In the genomic region with DNA sequence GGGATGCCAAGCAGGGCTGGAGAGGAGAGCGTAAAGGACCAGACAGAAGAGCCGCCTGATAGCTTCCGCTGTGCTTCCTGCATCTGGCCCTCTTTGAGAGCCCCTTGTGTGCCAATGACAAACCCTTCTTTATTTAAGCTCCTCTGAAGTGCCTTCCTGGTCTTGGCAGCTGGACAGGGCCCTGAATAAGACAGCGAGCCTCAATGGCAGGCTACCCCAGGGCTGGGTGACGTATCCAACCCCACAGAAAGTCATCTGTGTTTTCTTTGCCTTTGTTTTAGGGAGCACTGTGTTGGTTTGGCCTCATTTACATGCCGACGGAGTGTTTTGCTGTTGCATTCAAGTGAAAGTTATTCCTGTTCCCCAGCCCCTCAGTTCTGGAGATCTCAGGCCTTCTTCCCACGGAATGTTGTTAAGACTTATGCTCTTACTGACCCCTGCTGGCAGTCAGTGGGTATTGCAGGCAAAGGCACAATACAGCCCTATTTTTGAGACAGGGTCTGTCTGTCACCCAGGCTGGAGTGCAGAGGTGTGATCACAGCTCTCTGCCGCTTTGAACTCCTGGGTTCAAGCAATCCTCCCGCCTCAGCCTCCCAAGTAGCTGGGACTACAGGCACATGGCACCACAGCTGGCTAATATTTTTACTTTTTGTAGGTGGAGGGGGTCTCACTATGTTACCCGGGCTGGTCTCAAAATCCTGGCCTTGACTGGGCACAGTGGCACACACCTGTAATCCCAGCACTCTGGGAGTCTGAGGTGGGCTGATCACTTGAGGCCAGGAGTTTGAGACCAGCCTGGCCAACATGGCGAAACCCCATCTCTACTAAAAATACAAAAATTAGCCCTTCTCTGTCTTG, we compare ENCODE assay signal across 2 cellular contexts.
TF ChIP-seq lines count a peak whose summit lies in the region.

No MANE protein-coding gene starts in this region.

TF ChIP-seq in IMR-90, 13 proteins besides CTCF, POLR2A, EP300 and RAD21:
- no peak for TF ChIP-seq CEBPB (IDR thresholded peaks at IDR 0.05; ENCODE audit: low read depth, low read length)
- no peak for TF ChIP-seq RCOR1 (IDR thresholded peaks at IDR 0.05; ENCODE audit: insufficient replicate concordance, low read length)
- no peak for TF ChIP-seq CHD1 (IDR thresholded peaks at IDR 0.05; ENCODE audit: low read depth, low read length)
- TF ChIP-seq NFE2L2 (IDR thresholded peaks at IDR 0.05; ENCODE audit: low read depth, low read length), result no peak
- TF ChIP-seq, protein P1, sequence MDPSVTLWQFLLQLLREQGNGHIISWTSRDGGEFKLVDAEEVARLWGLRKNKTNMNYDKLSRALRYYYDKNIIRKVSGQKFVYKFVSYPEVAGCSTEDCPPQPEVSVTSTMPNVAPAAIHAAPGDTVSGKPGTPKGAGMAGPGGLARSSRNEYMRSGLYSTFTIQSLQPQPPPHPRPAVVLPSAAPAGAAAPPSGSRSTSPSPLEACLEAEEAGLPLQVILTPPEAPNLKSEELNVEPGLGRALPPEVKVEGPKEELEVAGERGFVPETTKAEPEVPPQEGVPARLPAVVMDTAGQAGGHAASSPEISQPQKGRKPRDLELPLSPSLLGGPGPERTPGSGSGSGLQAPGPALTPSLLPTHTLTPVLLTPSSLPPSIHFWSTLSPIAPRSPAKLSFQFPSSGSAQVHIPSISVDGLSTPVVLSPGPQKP (IDR thresholded peaks at IDR 0.05; ENCODE audit: borderline replicate concordance, low read depth, low read length), result no peak

TF ChIP-seq in GM12878, 131 proteins besides CTCF, POLR2A, EP300 and RAD21:
- TF ChIP-seq SRF (IDR thresholded peaks at IDR 0.05; ENCODE audit: low read depth in 2 of 2, low read length in 2 of 2), result no peak
- peak; percentile 25; the same call in 1 of the 2 replicates for TF ChIP-seq SMC3 (IDR thresholded peaks at IDR 0.05; ENCODE audit: borderline replicate concordance, low read length)
